ENCODE assay signal across 19 cellular contexts in genomic region chr17:75722542-75723095, GRCh38. TPM values are rescaled to one million over a fixed set of nuclear protein-coding genes. Genes with fewer than 3 reads are reported as not detected.
A peak's percentile ranks its signal among the peaks of the same experiment; 100 is the strongest.
DNase-seq lines count a peak whose midpoint lies in the region; ATAC-seq, FAIRE-seq and TF ChIP-seq lines count a peak whose summit lies in the region.
"Had no signal": no experiment of that assay in that cellular context is flagged by ENCODE, and none has a peak within 500 bp of the region (broad histone marks: within the 10 kb centered on the region; RNA-seq: fewer than 3 reads in every experiment).

No MANE protein-coding gene starts in this region.

- no peak overlapping the region for H3K9ac ChIP-seq in H1 (replicated peaks in 1 of 4; ENCODE audit: extremely low read depth in 1 of 4, low read depth in 3 of 4, low read length in 3 of 4)

- FAIRE-seq in H1 (lab: Jason Lieb, UNC), result no peak
- no peak for FAIRE-seq in RCC 7860 (lab: Jason Lieb, UNC)
- FAIRE-seq: endometrium, pancreas had no signal

- H4K20me1 ChIP-seq in H1 (replicated peaks in 1 of 2; ENCODE audit: control insufficient read depth in 1 of 2, insufficient read depth in 2 of 2, low read length in 2 of 2), result no peaks in the 10 kb centered on the region

- TF ChIP-seq EP300 in H1 (IDR thresholded peaks at IDR 0.05; ENCODE audit: borderline replicate concordance in 1 of 2, low read depth in 2 of 2, low read length in 2 of 2), result no peak
- no peak for TF ChIP-seq EP300 in upper lobe of left lung (IDR thresholded peaks at IDR 0.05)

- H2BK120ac ChIP-seq in H1 (replicated peaks; ENCODE audit: low read depth, low read length), result no peak overlapping the region

- no peak overlapping the region for H2BK5ac ChIP-seq in H1 (ENCODE audit: low read depth, low read length)

- no peak overlapping the region for H3K4me2 ChIP-seq in H1 (ENCODE audit: insufficient read depth in 1 of 2, low read depth in 2 of 2, low read length in 2 of 2)

- H3K36me3 ChIP-seq in H1 (ENCODE audit: control insufficient read depth in 2 of 4, insufficient read depth in 4 of 4, low read length in 3 of 4) (no peaks in the 10 kb centered on the region), upper lobe of left lung (peaks cover 0 to 12% (median 0%) of the 10 kb centered on the region in 4 donors)
- H3K36me3 ChIP-seq: pancreas had no signal

- CTCF ChIA-PET in activated CD4-positive, alpha-beta T cell treated with anti-CD3 and anti-CD28 coated beads, Interleukin-2, amount 10 ng/mL, durations not matched to agents 7 days and 5 days (lab: Charles Lee), result interaction anchor here (1.0 to 1.5 kb wide), 2 partner anchors 15 to 31 kb away, joined by 3 read pairs; no protein-coding TSS in a partner anchor
- CTCF ChIA-PET in activated CD4-positive, alpha-beta T cell treated with anti-CD3 and anti-CD28 coated beads for 36 hours (lab: Charles Lee), result interaction anchor here (2.5 kb wide), 1 partner anchor 26 kb away, joined by 13 read pairs; no protein-coding TSS in a partner anchor
- CTCF ChIA-PET in H1 (lab: Charles Lee; ENCODE audit: partially characterized antibody), result interaction anchor here (1.7 to 3.0 kb wide), 5 partner anchors 18 to 96 kb away, joined by 4 to 31 read pairs (median 8); no protein-coding TSS in a partner anchor

- peaks cover 11% of the 10 kb centered on the region; the same call in 1 of the 2 replicates for H3K23me2 ChIP-seq in H1 (ENCODE audit: low read depth, low read length)

- H3K14ac ChIP-seq in H1 (ENCODE audit: insufficient read length), result no peak overlapping the region

- no peak overlapping the region for H2BK20ac ChIP-seq in H1 (ENCODE audit: low read length)

- H3K27me3 ChIP-seq in H1 (replicated peaks in 1 of 4; ENCODE audit: control insufficient read depth in 3 of 4, extremely low read depth in 1 of 4, insufficient read depth in 3 of 4, low read length in 3 of 4) (peaks cover 4 to 30% (median 17%) of the 10 kb centered on the region in 4 experiments; a peak in 6 of 7 replicates), upper lobe of left lung (peaks cover 0 to 12% (median 5%) of the 10 kb centered on the region in 4 donors)
- H3K27me3 ChIP-seq: pancreas had no signal

- TF ChIP-seq POLR2A in H1 (IDR thresholded peaks at IDR 0.05; ENCODE audit: control extremely low read depth in 1 of 2, low read depth in 2 of 2, low read length in 2 of 2) (no peak), upper lobe of left lung (IDR thresholded peaks at IDR 0.05) (no peak)

- H4K5ac ChIP-seq in H1 (ENCODE audit: insufficient read length, low read depth, low read length), result no peak overlapping the region

- peaks cover 19% of the 10 kb centered on the region for H3K27me3 Mint-ChIP-seq in activated CD4-positive, alpha-beta T cell treated with anti-CD3 and anti-CD28 coated beads, Interleukin-2, amount 10 ng/mL, durations not matched to agents 7 days and 5 days
- peaks cover 15% of the 10 kb centered on the region for H3K27me3 Mint-ChIP-seq in activated CD4-positive, alpha-beta T cell treated with anti-CD3 and anti-CD28 coated beads for 36 hours
- peaks cover 61% of the 10 kb centered on the region for H3K27me3 Mint-ChIP-seq in nephron (ENCODE audit: low read depth)

- ATAC-seq in activated CD4-positive, alpha-beta T cell treated with anti-CD3 and anti-CD28 coated beads for 36 hours, result no peak
- ATAC-seq in upper lobe of left lung (ENCODE audit: low FRiP score in 2 of 2), result no peak
- ATAC-seq: CD8-positive, alpha-beta T cell had no signal

- H3K23ac ChIP-seq in H1 (ENCODE audit: insufficient read length), result no peak overlapping the region

- H3K4ac ChIP-seq in H1 (replicated peaks; ENCODE audit: insufficient read length, low read depth, low read length), result no peak overlapping the region

- H3K27ac ChIP-seq in H1 (ENCODE audit: low read depth, low read length) (no peak overlapping the region), upper lobe of left lung (peak overlapping the region in 3 of 4 donors; percentile 69 to 85 (median 76))

- H3K36me3 Mint-ChIP-seq in activated CD4-positive, alpha-beta T cell treated with anti-CD3 and anti-CD28 coated beads, Interleukin-2, amount 10 ng/mL, durations not matched to agents 7 days and 5 days (ENCODE audit: low read depth), result no peaks in the 10 kb centered on the region
- H3K36me3 Mint-ChIP-seq in activated CD4-positive, alpha-beta T cell treated with anti-CD3 and anti-CD28 coated beads for 36 hours (ENCODE audit: low read depth), result no peaks in the 10 kb centered on the region
- no peaks in the 10 kb centered on the region for H3K36me3 Mint-ChIP-seq in nephron (ENCODE audit: low read depth)
- H3K36me3 Mint-ChIP-seq: CD8-positive, alpha-beta T cell had no signal

- no peak overlapping the region for H3K4me3 ChIP-seq in H1 (ENCODE audit: extremely low read depth in 1 of 4, insufficient read depth in 2 of 4, low read depth in 3 of 4, low read length in 4 of 4)
- H3K4me3 ChIP-seq in upper lobe of left lung, result peak overlapping the region in 3 of 4 donors; percentile 48 to 58 (median 55)
- H3K4me3 ChIP-seq in foreskin fibroblast (ENCODE audit: low read depth in 1 of 2, low read length in 2 of 2), result no peak overlapping the region

- no peak overlapping the region for H4K91ac ChIP-seq in H1 (replicated peaks; ENCODE audit: insufficient read length, low read length)

- no peak for TF ChIP-seq RAD21 in H1 (IDR thresholded peaks at IDR 0.05 in 1 of 2, conservative IDR thresholded peaks at IDR 0.05 in 1 of 2; ENCODE audit: low read depth in 2 of 2, low read length in 2 of 2)

- POLR2A ChIA-PET in activated CD4-positive, alpha-beta T cell treated with anti-CD3 and anti-CD28 coated beads, Interleukin-2, amount 10 ng/mL, durations not matched to agents 7 days and 5 days (lab: Charles Lee), result no interaction called here
- POLR2A ChIA-PET in activated CD4-positive, alpha-beta T cell treated with anti-CD3 and anti-CD28 coated beads for 36 hours (lab: Charles Lee), result no interaction called here
- POLR2A ChIA-PET in H1 (lab: Charles Lee; ENCODE audit: partially characterized antibody), result interaction anchor here (0.6 to 7.1 kb wide), 7 partner anchors 9 to 89 kb away, joined by 3 to 45 read pairs (median 6); partner anchors contain the start of gene SMIM5

- 0 out of 2 replicates have a peak overlapping the region, but pooled peaks have one; percentile 10 for H2BK12ac ChIP-seq in H1 (ENCODE audit: low read depth, low read length)

- H3K56ac ChIP-seq in H1 (replicated peaks; ENCODE audit: insufficient read length, low read depth, low read length), result no peak overlapping the region

- H3K79me1 ChIP-seq in H1 (ENCODE audit: low read depth, low read length), result no peaks in the 10 kb centered on the region

- no peak overlapping the region for H2AK5ac ChIP-seq in H1 (ENCODE audit: low read depth, low read length)

- no peak overlapping the region for H2BK15ac ChIP-seq in H1 (ENCODE audit: low read length)

- H2AFZ ChIP-seq in H1 (ENCODE audit: low read length), result no peak overlapping the region

- H3K79me2 ChIP-seq in H1 (ENCODE audit: control insufficient read depth in 1 of 2, insufficient read depth in 2 of 2, low read length in 2 of 2), result no peaks in the 10 kb centered on the region

- no peak for DNase-seq in activated CD4-positive, alpha-beta T cell treated with anti-CD3 and anti-CD28 coated beads, Interleukin-2, amount 10 ng/mL, durations not matched to agents 7 days and 5 days
- no peak for DNase-seq in activated CD4-positive, alpha-beta T cell treated with anti-CD3 and anti-CD28 coated beads for 36 hours
- DNase-seq in H1 (ENCODE audit: low read depth in 1 of 2, low spot score in 2 of 2), result no peak
- no peak for DNase-seq in upper lobe of left lung
- no peak for DNase-seq in foreskin fibroblast
- DNase-seq in stimulated activated CD4-positive, alpha-beta T cell treated with anti-CD3 and anti-CD28 coated beads, Interleukin-4, amount 100 ng/mL, for 4 hours, result no peak
- DNase-seq in RCC 7860 (ENCODE audit: low spot score), result no peak
- DNase-seq: activated CD4-positive, alpha-beta T cell treated with anti-CD3 and anti-CD28 coated beads, Interleukin-2, amount 50 U/mL, for 1 hour; activated T-cell treated with anti-CD3 and anti-CD28 coated beads, Interleukin-2, amount 50 U/mL, for 48 hours; CD8-positive, alpha-beta T cell; IMR-90; mesendoderm; NCI-H1417 treated with DMSO at 0.1 percent for 48 hours; NCI-H510A; OCI-M1; T-helper 9 cell had no signal

- H3K4me1 ChIP-seq in H1 (replicated peaks in 1 of 4; ENCODE audit: control insufficient read depth in 3 of 4, insufficient read depth in 4 of 4, low read length in 3 of 4), result peaks cover 0 to 8% (median 4%) of the 10 kb centered on the region in 4 experiments; a peak in 3 of 7 replicates
- peaks cover 20 to 44% (median 26%) of the 10 kb centered on the region in 4 donors for H3K4me1 ChIP-seq in upper lobe of left lung

- peaks cover 4% of the 10 kb centered on the region for H3K4me1 Mint-ChIP-seq in activated CD4-positive, alpha-beta T cell treated with anti-CD3 and anti-CD28 coated beads, Interleukin-2, amount 10 ng/mL, durations not matched to agents 7 days and 5 days
- H3K4me1 Mint-ChIP-seq in activated CD4-positive, alpha-beta T cell treated with anti-CD3 and anti-CD28 coated beads for 36 hours, result peaks cover 5% of the 10 kb centered on the region
- no peaks in the 10 kb centered on the region for H3K4me1 Mint-ChIP-seq in nephron

- TF ChIP-seq CTCF in H1 (IDR thresholded peaks at IDR 0.05; ENCODE audit: control extremely low read depth in 1 of 3, insufficient read depth in 1 of 3, low read depth in 1 of 3, low read length in 3 of 3), result no peak
- TF ChIP-seq CTCF in nephron (IDR thresholded peaks at IDR 0.05; ENCODE audit: unreplicated experiment in 3 of 3), result no peak
- TF ChIP-seq CTCF in upper lobe of left lung (IDR thresholded peaks at IDR 0.05), result no peak
- TF ChIP-seq CTCF in foreskin fibroblast (IDR thresholded peaks at IDR 0.05; ENCODE audit: low read depth, low read length), result no peak

- H3K9me3 Mint-ChIP-seq in activated CD4-positive, alpha-beta T cell treated with anti-CD3 and anti-CD28 coated beads, Interleukin-2, amount 10 ng/mL, durations not matched to agents 7 days and 5 days, result no peaks in the 10 kb centered on the region
- H3K9me3 Mint-ChIP-seq in activated CD4-positive, alpha-beta T cell treated with anti-CD3 and anti-CD28 coated beads for 36 hours (ENCODE audit: low read depth), result no peaks in the 10 kb centered on the region
- H3K9me3 Mint-ChIP-seq in nephron, result no peaks in the 10 kb centered on the region
- H3K9me3 Mint-ChIP-seq: CD8-positive, alpha-beta T cell had no signal

- no peak overlapping the region for H4K8ac ChIP-seq in H1 (ENCODE audit: extremely low read depth, insufficient read depth, low read length)

- intact Hi-C loops in activated CD4-positive, alpha-beta T cell treated with anti-CD3 and anti-CD28 coated beads for 36 hours (cut with DNase I, micrococcal nuclease), result no loop called here

- no peak overlapping the region for H3K4me3 Mint-ChIP-seq in activated CD4-positive, alpha-beta T cell treated with anti-CD3 and anti-CD28 coated beads, Interleukin-2, amount 10 ng/mL, durations not matched to agents 7 days and 5 days
- H3K4me3 Mint-ChIP-seq in activated CD4-positive, alpha-beta T cell treated with anti-CD3 and anti-CD28 coated beads for 36 hours, result no peak overlapping the region
- H3K4me3 Mint-ChIP-seq in nephron, result peak overlapping the region; percentile 15 to 43 (median 21)

- 94% methylated on average over 9 of the region's 9 CpGs; no CpG with 5 or more reads in 1 of the 2 experiments for WGBS in H1 (ENCODE audit: extremely low coverage in 1 of 2, insufficient coverage in 1 of 2, insufficient read length in 1 of 2, insufficient replicate concordance in 2 of 2, low coverage in 1 of 2, low lambda C conversion rate in 2 of 2, missing lambda C conversion rate in 1 of 2), 2 experiments
- 83 to 91% methylated on average over 7 to 9 of the region's 9 CpGs for WGBS in upper lobe of left lung, 2 donors

- H3K9me3 ChIP-seq in H1 (ENCODE audit: insufficient read depth in 2 of 2, low read depth in 1 of 2, low read length in 1 of 2) (no peaks in the 10 kb centered on the region), upper lobe of left lung (no peaks in the 10 kb centered on the region)
- H3K9me3 ChIP-seq: pancreas had no signal

- peak overlapping the region; percentile 36 for H3K27ac Mint-ChIP-seq in activated CD4-positive, alpha-beta T cell treated with anti-CD3 and anti-CD28 coated beads, Interleukin-2, amount 10 ng/mL, durations not matched to agents 7 days and 5 days
- H3K27ac Mint-ChIP-seq in activated CD4-positive, alpha-beta T cell treated with anti-CD3 and anti-CD28 coated beads for 36 hours, result no peak overlapping the region
- no peak overlapping the region for H3K27ac Mint-ChIP-seq in nephron
- H3K27ac Mint-ChIP-seq: CD8-positive, alpha-beta T cell had no signal

- no peak overlapping the region for H3K18ac ChIP-seq in H1 (ENCODE audit: extremely low read depth, low read length)

RNA-seq across cellular contexts. Expression of gene ITGB4, which starts 1.4 kb away (rescaled TPM):
- under 1 TPM; 0.55 to 0.96 TPM for total RNA-seq in activated CD4-positive, alpha-beta T cell treated with anti-CD3 and anti-CD28 coated beads, Interleukin-2, amount 10 ng/mL, durations not matched to agents 7 days and 5 days
- total RNA-seq in activated CD4-positive, alpha-beta T cell treated with anti-CD3 and anti-CD28 coated beads for 36 hours, result 1 to 10 TPM in 1 of 2 experiments, under 1 TPM in 1; 0.62 to 1.5 TPM
- total RNA-seq in H1 (2021; fragmentation: NEBNext Ultra II Directional; extraction: Animal tissue kit (Norgen Biotek cat#: 25700)), result 5.4 and 5.6 TPM in 2 replicates
- 5.2 and 8.4 TPM in 2 replicates for polyA plus RNA-seq in H1 (2011; rRNA removed)
- polyA plus RNA-seq in H1 (2011; cell fraction: cytosol; rRNA removed), result 3.5 TPM
- 12.3 TPM for polyA plus RNA-seq in H1 (2011; cell fraction: nucleus; rRNA removed)
- polyA plus RNA-seq in H1 (2012, experiment 1 of 2), result 4.4 to 8.2 TPM (median 6.4 TPM) in 4 replicates
- polyA plus RNA-seq in H1 (2012, experiment 2 of 2), result 5.0 TPM
- polyA plus RNA-seq in H1 (2013, experiment 1 of 2), result 10.2 TPM
- polyA plus RNA-seq in H1 (2013, experiment 2 of 2), result 7.5 TPM
- 7.9 and 8.0 TPM in 2 replicates for polyA minus RNA-seq in H1 (2011; rRNA and poly(A)+ RNA removed)
- 7.6 TPM for polyA minus RNA-seq in H1 (2011; cell fraction: cytosol; rRNA and poly(A)+ RNA removed)
- 6.2 TPM for polyA minus RNA-seq in H1 (2011; cell fraction: nucleus; rRNA and poly(A)+ RNA removed)
- 10 to 100 TPM; 16.8 to 75.2 (median 41.2) TPM for total RNA-seq in upper lobe of left lung

RNA-seq across cellular contexts. Expression of gene GALK1, which starts 42.4 kb away (rescaled TPM):
- 10 to 100 TPM; 40.9 to 44.7 TPM for total RNA-seq in activated CD4-positive, alpha-beta T cell treated with anti-CD3 and anti-CD28 coated beads, Interleukin-2, amount 10 ng/mL, durations not matched to agents 7 days and 5 days
- 10 to 100 TPM; 50.3 to 63.2 TPM for total RNA-seq in activated CD4-positive, alpha-beta T cell treated with anti-CD3 and anti-CD28 coated beads for 36 hours
- 31.0 and 34.1 TPM in 2 replicates for total RNA-seq in H1 (2021; fragmentation: NEBNext Ultra II Directional; extraction: Animal tissue kit (Norgen Biotek cat#: 25700))
- polyA plus RNA-seq in H1 (2011; rRNA removed), result 47.9 and 65.5 TPM in 2 replicates
- polyA plus RNA-seq in H1 (2011; cell fraction: cytosol; rRNA removed), result 44.5 TPM
- 55.8 TPM for polyA plus RNA-seq in H1 (2011; cell fraction: nucleus; rRNA removed)
- 16.4 to 35.1 TPM (median 32.3 TPM) in 4 replicates for polyA plus RNA-seq in H1 (2012, experiment 1 of 2)
- 35.2 TPM for polyA plus RNA-seq in H1 (2012, experiment 2 of 2)
- 21.9 TPM for polyA plus RNA-seq in H1 (2013, experiment 1 of 2)
- 20.6 TPM for polyA plus RNA-seq in H1 (2013, experiment 2 of 2)
- polyA minus RNA-seq in H1 (2011; rRNA and poly(A)+ RNA removed), result 12.2 and 12.8 TPM in 2 replicates
- 20.1 TPM for polyA minus RNA-seq in H1 (2011; cell fraction: cytosol; rRNA and poly(A)+ RNA removed)
- 19.5 TPM for polyA minus RNA-seq in H1 (2011; cell fraction: nucleus; rRNA and poly(A)+ RNA removed)
- total RNA-seq in upper lobe of left lung, result 10 to 100 TPM; 18.9 to 65.7 (median 40.6) TPM

RNA-seq across cellular contexts. Expression of gene SAP30BP, which starts 55.5 kb away (rescaled TPM):
- total RNA-seq in activated CD4-positive, alpha-beta T cell treated with anti-CD3 and anti-CD28 coated beads, Interleukin-2, amount 10 ng/mL, durations not matched to agents 7 days and 5 days, result 10 to 100 TPM; 97.0 to 97.5 TPM
- total RNA-seq in activated CD4-positive, alpha-beta T cell treated with anti-CD3 and anti-CD28 coated beads for 36 hours, result 10 to 100 TPM; 87.8 to 100.0 TPM
- total RNA-seq in H1 (2021; fragmentation: NEBNext Ultra II Directional; extraction: Animal tissue kit (Norgen Biotek cat#: 25700)), result 79.9 and 81.5 TPM in 2 replicates
- polyA plus RNA-seq in H1 (2011; rRNA removed), result 63.3 and 82.1 TPM in 2 replicates
- 88.6 TPM for polyA plus RNA-seq in H1 (2011; cell fraction: cytosol; rRNA removed)
- 167 TPM for polyA plus RNA-seq in H1 (2011; cell fraction: nucleus; rRNA removed)
- polyA plus RNA-seq in H1 (2012, experiment 1 of 2), result 60.3 to 81.1 TPM (median 73.3 TPM) in 4 replicates
- 72.8 TPM for polyA plus RNA-seq in H1 (2012, experiment 2 of 2)
- polyA plus RNA-seq in H1 (2013, experiment 1 of 2), result 55.3 TPM
- 51.7 TPM for polyA plus RNA-seq in H1 (2013, experiment 2 of 2)
- 44.8 and 47.0 TPM in 2 replicates for polyA minus RNA-seq in H1 (2011; rRNA and poly(A)+ RNA removed)
- 35.2 TPM for polyA minus RNA-seq in H1 (2011; cell fraction: cytosol; rRNA and poly(A)+ RNA removed)
- 50.9 TPM for polyA minus RNA-seq in H1 (2011; cell fraction: nucleus; rRNA and poly(A)+ RNA removed)
- total RNA-seq in upper lobe of left lung, result 100 to 1,000 TPM in 1 of 6 donors, 10 to 100 TPM in 5; 64.1 to 125 (median 80.8) TPM

RNA-seq across cellular contexts. Expression of gene RECQL5, which starts 55.7 kb away (rescaled TPM):
- 10 to 100 TPM; 44.7 to 47.1 TPM for total RNA-seq in activated CD4-positive, alpha-beta T cell treated with anti-CD3 and anti-CD28 coated beads, Interleukin-2, amount 10 ng/mL, durations not matched to agents 7 days and 5 days
- 10 to 100 TPM; 36.4 to 40.5 TPM for total RNA-seq in activated CD4-positive, alpha-beta T cell treated with anti-CD3 and anti-CD28 coated beads for 36 hours
- 40.7 and 41.1 TPM in 2 replicates for total RNA-seq in H1 (2021; fragmentation: NEBNext Ultra II Directional; extraction: Animal tissue kit (Norgen Biotek cat#: 25700))
- polyA plus RNA-seq in H1 (2011; rRNA removed), result 15.1 and 34.9 TPM in 2 replicates
- polyA plus RNA-seq in H1 (2011; cell fraction: cytosol; rRNA removed), result 32.7 TPM
- polyA plus RNA-seq in H1 (2011; cell fraction: nucleus; rRNA removed), result 166 TPM
- 29.1 to 42.9 TPM (median 40.6 TPM) in 4 replicates for polyA plus RNA-seq in H1 (2012, experiment 1 of 2)
- 39.8 TPM for polyA plus RNA-seq in H1 (2012, experiment 2 of 2)
- polyA plus RNA-seq in H1 (2013, experiment 1 of 2), result 27.4 TPM
- 25.6 TPM for polyA plus RNA-seq in H1 (2013, experiment 2 of 2)
- 34.6 and 39.9 TPM in 2 replicates for polyA minus RNA-seq in H1 (2011; rRNA and poly(A)+ RNA removed)
- 35.7 TPM for polyA minus RNA-seq in H1 (2011; cell fraction: cytosol; rRNA and poly(A)+ RNA removed)
- 79.5 TPM for polyA minus RNA-seq in H1 (2011; cell fraction: nucleus; rRNA and poly(A)+ RNA removed)
- 10 to 100 TPM; 11.4 to 97.4 (median 41.4) TPM for total RNA-seq in upper lobe of left lung

Comparison
In these comparisons a context has a peak if more than half of its experiments do, and no peak if none do; other contexts are left out.
1. H3K4me3 Mint-ChIP-seq: peak in nephron (3 of 3); none in activated CD4-positive, alpha-beta T cell treated with anti-CD3 and anti-CD28 coated beads, Interleukin-2, amount 10 ng/mL, durations not matched to agents 7 days and 5 days (single experiment) and activated CD4-positive, alpha-beta T cell treated with anti-CD3 and anti-CD28 coated beads for 36 hours (single experiment).
2. H3K4me3 ChIP-seq: peak in upper lobe of left lung (3 of 4); none in H1 (0 of 4) and foreskin fibroblast (0 of 2).